ENCODE assay signal across 16 cellular contexts in the genomic region with DNA sequence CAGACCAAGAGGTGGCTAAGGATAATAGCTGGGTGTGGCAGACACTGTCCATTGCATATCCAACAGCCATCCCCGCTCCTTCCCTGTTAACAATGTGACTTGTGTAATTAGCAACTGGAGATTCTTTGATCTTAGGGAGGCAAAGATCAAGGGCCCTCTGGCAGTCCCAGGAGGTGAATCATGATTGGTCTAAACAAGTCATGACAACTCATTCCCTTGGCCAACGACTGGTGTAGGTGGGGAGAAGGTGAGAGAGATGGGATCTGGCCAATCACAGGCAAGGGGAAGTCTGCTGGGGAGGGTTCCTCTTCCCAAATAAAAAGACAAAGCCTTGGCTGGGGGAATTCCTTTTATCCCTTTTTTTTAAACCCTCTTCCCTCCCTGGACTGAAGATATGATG. TPM values are rescaled to one million over a fixed set of nuclear protein-coding genes. Genes with fewer than 3 reads are reported as not detected.
DNase-seq lines count a peak whose midpoint lies in the region; ATAC-seq, FAIRE-seq and TF ChIP-seq lines count a peak whose summit lies in the region.
"Had no signal": no experiment of that assay in that cellular context is flagged by ENCODE, and none has a peak within 500 bp of the region (broad histone marks: within the 10 kb centered on the region; RNA-seq: fewer than 3 reads in every experiment).

No MANE protein-coding gene starts in this region.

- no peak overlapping the region for H2BK5ac ChIP-seq in mesendoderm (ENCODE audit: low read length)

- ATAC-seq in GM18870 (IDR thresholded peaks at IDR 0.05; ENCODE audit: unreplicated experiment): no peak

- TF ChIP-seq CTCF in chondrocyte (IDR thresholded peaks at IDR 0.05) (no peak), D721Med (IDR thresholded peaks at IDR 0.05; ENCODE audit: insufficient read depth, missing control alignments) (no peak)

- H3K56ac ChIP-seq in mesendoderm (ENCODE audit: low read length): no peak overlapping the region

- H3K4me3 Mint-ChIP-seq in chondrocyte (ENCODE audit: unreplicated experiment): no peak overlapping the region
- H3K4me3 Mint-ChIP-seq: CD8-positive, alpha-beta memory T cell had no signal

- no CpG with 5 or more reads among the region's 2 CpGs for WGBS in mesendoderm (ENCODE audit: extremely low coverage, insufficient coverage, low lambda C conversion rate)

- H3K4me2 ChIP-seq in mesendoderm (ENCODE audit: low read length): no peak overlapping the region

- H3K18ac ChIP-seq in mesendoderm (ENCODE audit: low read length): no peak overlapping the region

- no peaks in the 10 kb centered on the region for H3K9me3 Mint-ChIP-seq in chondrocyte (ENCODE audit: low read depth)

- H3K27me3 ChIP-seq in mesendoderm (ENCODE audit: insufficient read depth, low read length, poor library complexity): no peaks in the 10 kb centered on the region

- DNase-seq in DMS53 (lab: John Stamatoyannopoulos, UW) (peak; percentile 23), DMS53 treated with DMSO at 0.1 percent for 48 hours (lab: John Stamatoyannopoulos, UW; ENCODE audit: unreplicated experiment) (no peak), NCI-H69 (lab: John Stamatoyannopoulos, UW) (peak; percentile 34), epithelial cell of prostate (ENCODE audit: low read depth, low spot score) (peak; percentile 33), mesendoderm (peak; percentile 32), chondrocyte (ENCODE audit: low spot score) (no peak), D721Med (ENCODE audit: insufficient read length, low spot score) (no peak)
- DNase-seq: CD8-positive, alpha-beta memory T cell; HCEC 1CT; NCI-H1048; NCI-H146; NCI-H2081 treated with DMSO at 0.1 percent for 48 hours; NCI-H226; SHP77 treated with DMSO at 0.1 percent for 48 hours had no signal

- H2AK5ac ChIP-seq in mesendoderm (ENCODE audit: low read length): no peak overlapping the region

- no peak overlapping the region for H3K23ac ChIP-seq in mesendoderm (ENCODE audit: low read length)

- no peak overlapping the region for H2BK120ac ChIP-seq in mesendoderm (ENCODE audit: low read depth, low read length)

- peaks cover 4% of the 10 kb centered on the region for H3K27me3 Mint-ChIP-seq in chondrocyte (ENCODE audit: low read depth)

- no peaks in the 10 kb centered on the region for H3K36me3 Mint-ChIP-seq in chondrocyte (ENCODE audit: low read depth)

- H3K4me3 ChIP-seq in mesendoderm (ENCODE audit: low read length): no peak overlapping the region

- no peak for FAIRE-seq in D721Med (lab: Jason Lieb, UNC)

- H4K5ac ChIP-seq in mesendoderm (ENCODE audit: low read length): no peak overlapping the region

- no peak overlapping the region for H2BK15ac ChIP-seq in mesendoderm (replicated peaks; ENCODE audit: low read depth)

- H3K79me2 ChIP-seq in mesendoderm (ENCODE audit: control insufficient read depth, insufficient read depth, low read length): no peaks in the 10 kb centered on the region

- H3K79me1 ChIP-seq in mesendoderm (ENCODE audit: low read length): no peaks in the 10 kb centered on the region

- no peaks in the 10 kb centered on the region for H3K4me1 ChIP-seq in mesendoderm (ENCODE audit: control insufficient read depth, low read depth, low read length)

- no peak overlapping the region for H3K4ac ChIP-seq in mesendoderm (ENCODE audit: low read depth, low read length)

- no peak overlapping the region for H3K27ac Mint-ChIP-seq in chondrocyte (ENCODE audit: unreplicated experiment)
- H3K27ac Mint-ChIP-seq: CD8-positive, alpha-beta memory T cell had no signal

- H3K36me3 ChIP-seq in mesendoderm (ENCODE audit: control insufficient read depth, insufficient read depth, low read length): no peaks in the 10 kb centered on the region

- H3K4me1 Mint-ChIP-seq in chondrocyte (ENCODE audit: low read depth): peaks cover 18% of the 10 kb centered on the region
- H3K4me1 Mint-ChIP-seq: CD8-positive, alpha-beta memory T cell had no signal

- no peak overlapping the region for H3K9ac ChIP-seq in mesendoderm (ENCODE audit: low read length)

- H3K27ac ChIP-seq in epithelial cell of prostate (no peak overlapping the region), mesendoderm (ENCODE audit: low read depth, low read length) (no peak overlapping the region)
- H3K27ac ChIP-seq: 22Rv1 had no signal

- no peak overlapping the region for H4K8ac ChIP-seq in mesendoderm (ENCODE audit: low read depth, low read length)

RNA-seq across cellular contexts. Expression of a gene that starts 46.2 kb away (rescaled TPM):
- polyA plus RNA-seq in mesendoderm (2013, experiment 1 of 2): 28.1 TPM
- 27.5 TPM for polyA plus RNA-seq in mesendoderm (2013, experiment 2 of 2)
- 12.8 to 15.7 TPM (median 13.2 TPM) in 3 replicates for total RNA-seq in chondrocyte

Comparison
In these comparisons a context has a peak if more than half of its experiments do, and no peak if none do; other contexts are left out.
1. DNase-seq: peak in DMS53 (single experiment), NCI-H69 (single experiment), epithelial cell of prostate (single experiment) and mesendoderm (single experiment); none in DMS53 treated with DMSO at 0.1 percent for 48 hours (single experiment), chondrocyte (single experiment) and D721Med (single experiment).